ENCODE assay signal across 1 cellular context in the genomic region with DNA sequence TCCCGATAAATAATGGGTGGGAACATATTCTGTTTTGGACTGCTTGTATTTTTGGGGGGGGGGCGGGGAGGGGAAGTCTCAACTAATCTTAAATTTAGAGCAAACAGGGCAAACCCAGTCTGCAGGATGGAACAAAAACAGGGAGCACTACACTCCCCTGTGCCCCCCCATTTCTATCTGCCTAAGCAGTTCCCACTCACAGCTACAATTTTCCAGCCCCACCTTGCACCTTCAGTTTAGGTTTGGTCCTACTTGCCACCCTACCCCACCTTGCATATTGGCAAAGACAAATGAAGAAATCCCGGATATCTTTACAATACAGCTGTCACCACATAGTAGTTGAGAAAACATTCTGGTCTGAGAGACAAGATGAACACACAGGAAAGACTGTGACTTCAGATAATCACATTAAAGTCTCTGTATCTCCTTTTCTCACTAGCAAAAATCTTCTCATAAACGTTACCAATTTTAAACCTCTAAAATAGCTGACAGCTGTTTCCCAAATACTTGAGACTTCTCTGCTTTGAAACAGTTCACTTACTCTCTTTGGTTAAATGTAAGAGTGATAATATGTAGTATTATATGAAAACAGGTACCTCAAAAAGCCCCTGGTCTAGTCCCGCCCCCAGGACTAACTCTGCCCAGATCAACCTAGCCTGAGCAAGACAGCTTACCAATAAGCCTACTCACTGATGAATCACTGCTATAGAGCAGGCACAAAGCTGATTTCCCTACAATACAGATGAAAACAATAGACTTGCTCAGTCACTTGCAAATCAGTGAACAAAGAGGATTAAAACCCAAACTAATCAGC.
A peak's percentile ranks its signal among the peaks of the same experiment; 100 is the strongest.
TF ChIP-seq lines count a peak whose summit lies in the region.

No MANE protein-coding gene starts in this region.

TF ChIP-seq in K562, 482 proteins besides CTCF, POLR2A, EP300 and RAD21 (continued from another document and continues in another):
- TF ChIP-seq, protein P1, sequence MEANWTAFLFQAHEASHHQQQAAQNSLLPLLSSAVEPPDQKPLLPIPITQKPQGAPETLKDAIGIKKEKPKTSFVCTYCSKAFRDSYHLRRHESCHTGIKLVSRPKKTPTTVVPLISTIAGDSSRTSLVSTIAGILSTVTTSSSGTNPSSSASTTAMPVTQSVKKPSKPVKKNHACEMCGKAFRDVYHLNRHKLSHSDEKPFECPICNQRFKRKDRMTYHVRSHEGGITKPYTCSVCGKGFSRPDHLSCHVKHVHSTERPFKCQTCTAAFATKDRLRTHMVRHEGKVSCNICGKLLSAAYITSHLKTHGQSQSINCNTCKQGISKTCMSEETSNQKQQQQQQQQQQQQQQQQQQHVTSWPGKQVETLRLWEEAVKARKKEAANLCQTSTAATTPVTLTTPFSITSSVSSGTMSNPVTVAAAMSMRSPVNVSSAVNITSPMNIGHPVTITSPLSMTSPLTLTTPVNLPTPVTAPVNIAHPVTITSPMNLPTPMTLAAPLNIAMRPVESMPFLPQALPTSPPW (CRISPR knock-in tag; IDR thresholded peaks at IDR 0.05), result peak; percentile 55
- TF ChIP-seq TAF15 (IDR thresholded peaks at IDR 0.05; ENCODE audit: low read depth, low read length) (no peak), HDAC8 (tag; IDR thresholded peaks at IDR 0.05) (no peak), MTF1 (CRISPR knock-in tag; IDR thresholded peaks at IDR 0.05; ENCODE audit: borderline replicate concordance) (no peak), KLF13 (tag; IDR thresholded peaks at IDR 0.05; ENCODE audit: borderline replicate concordance, low read depth) (no peak), HDAC1 (IDR thresholded peaks at IDR 0.05) (peak in 1 of 2 experiments; percentile 69; a peak in 2 of 4 replicates), EGR1 (conservative IDR thresholded peaks at IDR 0.05) (no peak), SMARCE1 (IDR thresholded peaks at IDR 0.05) (peak; percentile 62), ZNF146 (CRISPR knock-in tag; IDR thresholded peaks at IDR 0.05; ENCODE audit: unreplicated experiment) (no peak), SAP30 (IDR thresholded peaks at IDR 0.05; ENCODE audit: borderline replicate concordance, insufficient read depth, low read depth, low read length, poor library complexity, severe bottlenecking) (no peak), DDX20 (tag; IDR thresholded peaks at IDR 0.05; ENCODE audit: low read depth) (no peak), TARDBP (IDR thresholded peaks at IDR 0.05) (no peak), HDAC2 (IDR thresholded peaks at IDR 0.05) (peak; percentile 66; the same call in 1 of the 2 replicates), HLTF (IDR thresholded peaks at IDR 0.05) (0 out of 2 replicates have a peak, but pooled peaks have one; percentile 25), ESRRB (CRISPR knock-in tag; IDR thresholded peaks at IDR 0.05; ENCODE audit: borderline replicate concordance) (no peak), ARID1B (IDR thresholded peaks at IDR 0.05) (peak; percentile 92), GATA2 (CRISPR knock-in tag; IDR thresholded peaks at IDR 0.05) (peak; percentile 83), SOX6 (IDR thresholded peaks at IDR 0.05) (peak; percentile 77), ETV1 (tag; conservative IDR thresholded peaks at IDR 0.05; ENCODE audit: low read depth) (peak; percentile 76), RBM15 (IDR thresholded peaks at IDR 0.05; ENCODE audit: insufficient read depth, low read length) (no peak), ZNF507 (tag; conservative IDR thresholded peaks at IDR 0.05) (no peak), TCF3 (CRISPR knock-in tag; IDR thresholded peaks at IDR 0.05) (peak; percentile 90), POLR2AphosphoS5 (IDR thresholded peaks at IDR 0.05; ENCODE audit: control insufficient read depth, insufficient read depth, low read depth, low read length) (peak; percentile 80), NR4A1 (CRISPR knock-in tag; IDR thresholded peaks at IDR 0.05) (no peak), NR4A1 (tag; IDR thresholded peaks at IDR 0.05) (no peak), CREB1 (IDR thresholded peaks at IDR 0.05) (no peak; the same call in 1 of the 2 replicates), CREB1 (CRISPR knock-in tag; IDR thresholded peaks at IDR 0.05) (no peak), POLR2H (tag; IDR thresholded peaks at IDR 0.05; ENCODE audit: low read depth) (no peak), NCOR1 (IDR thresholded peaks at IDR 0.05) (peak; percentile 80), HMG20A (CRISPR knock-in tag; conservative IDR thresholded peaks at IDR 0.05) (0 out of 2 replicates have a peak, but pooled peaks have one; percentile 47), ILF3 (IDR thresholded peaks at IDR 0.05; ENCODE audit: borderline replicate concordance) (peak; percentile 38; the same call in 1 of the 2 replicates), ERF (CRISPR knock-in tag; IDR thresholded peaks at IDR 0.05) (0 out of 2 replicates have a peak, but pooled peaks have one; percentile 27), TAL1 (IDR thresholded peaks at IDR 0.05) (peak; percentile 92), ZNF778 (CRISPR knock-in tag; IDR thresholded peaks at IDR 0.05) (no peak), MED1 (CRISPR knock-in tag; IDR thresholded peaks at IDR 0.05; ENCODE audit: borderline replicate concordance) (no peak), POLR3A (IDR thresholded peaks at IDR 0.05; ENCODE audit: borderline replicate concordance, extremely low read depth, insufficient read depth, insufficient read length) (no peak), JUND (IDR thresholded peaks at IDR 0.05; ENCODE audit: borderline replicate concordance, low read depth, low read length) (peak; percentile 40; the same call in 1 of the 2 replicates), JUND (tag; IDR thresholded peaks at IDR 0.05; ENCODE audit: borderline replicate concordance, low read depth, low read length) (no peak), TBL1XR1 (IDR thresholded peaks at IDR 0.05; ENCODE audit: low read length in 2 of 2) (peak in 1 of 2 experiments; percentile 58; a peak in 1 of 4 replicates), MCM5 (IDR thresholded peaks at IDR 0.05; ENCODE audit: low read depth) (no peak), NCOA1 (IDR thresholded peaks at IDR 0.05; ENCODE audit: low read depth) (no peak; the same call in 1 of the 2 replicates), SMARCA4 (IDR thresholded peaks at IDR 0.05) (peak; percentile 61), LEF1 (IDR thresholded peaks at IDR 0.05) (0 out of 2 replicates have a peak, but pooled peaks have one; percentile 37), KHSRP (IDR thresholded peaks at IDR 0.05) (peak; percentile 33; the same call in 1 of the 2 replicates), FOXM1 (IDR thresholded peaks at IDR 0.05; ENCODE audit: low read depth) (peak; percentile 71), FOXM1 (CRISPR knock-in tag; IDR thresholded peaks at IDR 0.05; ENCODE audit: low read depth) (no peak), KDM5B (IDR thresholded peaks at IDR 0.05; ENCODE audit: insufficient replicate concordance, low read depth, low read length) (no peak), POLR2G (IDR thresholded peaks at IDR 0.05; ENCODE audit: low read depth, low read length) (no peak), DPF2 (IDR thresholded peaks at IDR 0.05) (peak; percentile 81), ZBTB7A (IDR thresholded peaks at IDR 0.05; ENCODE audit: borderline replicate concordance, control insufficient read depth, low read depth, low read length) (no peak), SMARCA5 (IDR thresholded peaks at IDR 0.05) (no peak), MTA2 (IDR thresholded peaks at IDR 0.05; ENCODE audit: low read depth) (peak; percentile 80), ZNF311 (CRISPR knock-in tag; IDR thresholded peaks at IDR 0.05) (peak; percentile 57; the same call in 1 of the 2 replicates), YY1 (IDR thresholded peaks at IDR 0.05; ENCODE audit: borderline replicate concordance in 1 of 3, control insufficient read depth in 1 of 3, extremely low read depth in 1 of 3, insufficient read depth in 3 of 3, insufficient read length in 1 of 3, insufficient replicate concordance in 2 of 3, low read depth in 1 of 3, low read length in 2 of 3) (no peak), HBP1 (CRISPR knock-in tag; IDR thresholded peaks at IDR 0.05) (no peak), HIVEP1 (CRISPR knock-in tag; IDR thresholded peaks at IDR 0.05) (no peak), TRIM24 (IDR thresholded peaks at IDR 0.05) (peak; percentile 75 to 77), CHCHD3 (CRISPR knock-in tag; IDR thresholded peaks at IDR 0.05) (no peak), NFIC (IDR thresholded peaks at IDR 0.05) (peak; percentile 73), CBX8 (IDR thresholded peaks at IDR 0.05; ENCODE audit: borderline replicate concordance, extremely low read depth, low read depth, low read length, poor library complexity, severe bottlenecking) (no peak), FOXP4 (CRISPR knock-in tag; IDR thresholded peaks at IDR 0.05; ENCODE audit: borderline replicate concordance) (no peak), CEBPB (tag; IDR thresholded peaks at IDR 0.05) (peak; percentile 45; the same call in 1 of the 2 replicates), STAT5A (IDR thresholded peaks at IDR 0.05; ENCODE audit: borderline replicate concordance, low read length) (peak; percentile 73), RBM22 (IDR thresholded peaks at IDR 0.05; ENCODE audit: low read depth, low read length, poor library complexity, severe bottlenecking) (peak; percentile 32), MEIS2 (IDR thresholded peaks at IDR 0.05; ENCODE audit: partially characterized antibody) (peak; percentile 80), TEAD4 (IDR thresholded peaks at IDR 0.05; ENCODE audit: low read length) (peak; percentile 95), TEAD4 (CRISPR knock-in tag; IDR thresholded peaks at IDR 0.05; ENCODE audit: borderline replicate concordance) (no peak), MBD2 (IDR thresholded peaks at IDR 0.05; ENCODE audit: borderline replicate concordance, low read depth) (no peak)
- TF ChIP-seq, protein P2, sequence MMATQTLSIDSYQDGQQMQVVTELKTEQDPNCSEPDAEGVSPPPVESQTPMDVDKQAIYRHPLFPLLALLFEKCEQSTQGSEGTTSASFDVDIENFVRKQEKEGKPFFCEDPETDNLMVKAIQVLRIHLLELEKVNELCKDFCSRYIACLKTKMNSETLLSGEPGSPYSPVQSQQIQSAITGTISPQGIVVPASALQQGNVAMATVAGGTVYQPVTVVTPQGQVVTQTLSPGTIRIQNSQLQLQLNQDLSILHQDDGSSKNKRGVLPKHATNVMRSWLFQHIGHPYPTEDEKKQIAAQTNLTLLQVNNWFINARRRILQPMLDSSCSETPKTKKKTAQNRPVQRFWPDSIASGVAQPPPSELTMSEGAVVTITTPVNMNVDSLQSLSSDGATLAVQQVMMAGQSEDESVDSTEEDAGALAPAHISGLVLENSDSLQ (IDR thresholded peaks at IDR 0.05), result peak; percentile 42; the same call in 1 of the 2 replicates
- TF ChIP-seq, protein P3, sequence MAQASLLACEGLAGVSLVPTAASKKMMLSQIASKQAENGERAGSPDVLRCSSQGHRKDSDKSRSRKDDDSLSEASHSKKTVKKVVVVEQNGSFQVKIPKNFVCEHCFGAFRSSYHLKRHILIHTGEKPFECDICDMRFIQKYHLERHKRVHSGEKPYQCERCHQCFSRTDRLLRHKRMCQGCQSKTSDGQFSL (CRISPR knock-in tag; IDR thresholded peaks at IDR 0.05), result peak; percentile 78
- TF ChIP-seq, protein P3 (tag; IDR thresholded peaks at IDR 0.05), result peak in 1 of 2 experiments; percentile 32; a peak in 1 of 4 replicates
- TF ChIP-seq, protein P4, sequence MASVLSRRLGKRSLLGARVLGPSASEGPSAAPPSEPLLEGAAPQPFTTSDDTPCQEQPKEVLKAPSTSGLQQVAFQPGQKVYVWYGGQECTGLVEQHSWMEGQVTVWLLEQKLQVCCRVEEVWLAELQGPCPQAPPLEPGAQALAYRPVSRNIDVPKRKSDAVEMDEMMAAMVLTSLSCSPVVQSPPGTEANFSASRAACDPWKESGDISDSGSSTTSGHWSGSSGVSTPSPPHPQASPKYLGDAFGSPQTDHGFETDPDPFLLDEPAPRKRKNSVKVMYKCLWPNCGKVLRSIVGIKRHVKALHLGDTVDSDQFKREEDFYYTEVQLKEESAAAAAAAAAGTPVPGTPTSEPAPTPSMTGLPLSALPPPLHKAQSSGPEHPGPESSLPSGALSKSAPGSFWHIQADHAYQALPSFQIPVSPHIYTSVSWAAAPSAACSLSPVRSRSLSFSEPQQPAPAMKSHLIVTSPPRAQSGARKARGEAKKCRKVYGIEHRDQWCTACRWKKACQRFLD (CRISPR knock-in tag; IDR thresholded peaks at IDR 0.05), result no peak
